In genomic region chr12:46268617-46269428, GRCh38 we compare ENCODE assay signal across 8 cellular contexts. TPM values are rescaled to one million over a fixed set of nuclear protein-coding genes. Genes with fewer than 3 reads are reported as not detected.
A peak's percentile ranks its signal among the peaks of the same experiment; 100 is the strongest.
DNase-seq lines count a peak whose midpoint lies in the region; ATAC-seq, FAIRE-seq and TF ChIP-seq lines count a peak whose summit lies in the region.

SLC38A1 (minus strand) TSS chr12:46269043; CDS start chr12:46239800, 29,243 bp downstream.

- H3K9me3 ChIP-seq in WERI-Rb-1 (ENCODE audit: severe bottlenecking), result no peaks in the 10 kb centered on the region
- no peaks in the 10 kb centered on the region for H3K9me3 ChIP-seq in keratinocyte (ENCODE audit: control insufficient read depth, low read depth, low read length)

- H3K79me2 ChIP-seq in keratinocyte (ENCODE audit: control insufficient read depth, insufficient read depth, low read length), result peaks cover 46% of the 10 kb centered on the region

- peaks cover 10% of the 10 kb centered on the region for H4K20me1 ChIP-seq in keratinocyte (ENCODE audit: control insufficient read depth, extremely low read depth, insufficient read depth, low read length)

- no peak for TF ChIP-seq CTCF in WERI-Rb-1 (IDR thresholded peaks at IDR 0.05; ENCODE audit: low read depth, low read length)
- no peak for TF ChIP-seq CTCF in bronchial epithelial cell (IDR thresholded peaks at IDR 0.05; ENCODE audit: insufficient read depth, low read length, severe bottlenecking)
- TF ChIP-seq CTCF in keratinocyte (optimal IDR thresholded peaks at IDR 0.05 in 1 of 3, IDR thresholded peaks at IDR 0.05 in 1 of 3, conservative IDR thresholded peaks at IDR 0.05 in 1 of 3; ENCODE audit: extremely low read depth in 1 of 3, insufficient read depth in 2 of 3, low read length in 3 of 3), result peak in 1 of 3 experiments; percentile 23

- FAIRE-seq in bronchial epithelial cell (lab: Jason Lieb, UNC) (no peak), keratinocyte (lab: Jason Lieb, UNC) (no peak)

- H3K27ac ChIP-seq in WERI-Rb-1 (peak within 1 kb of the TSS; percentile 86), keratinocyte (ENCODE audit: control insufficient read depth, insufficient read depth, low read length) (peak within 1 kb of the TSS; percentile 97)

- dilution Hi-C loops in keratinocyte (cut with MboI; ENCODE audit: extremely low pct_ligation_motif_present, low sequenced_read_pairs), result no loop called here

- peaks cover 36% of the 10 kb centered on the region for H3K4me1 ChIP-seq in keratinocyte (ENCODE audit: control insufficient read depth, extremely low read depth, insufficient read depth, low read length)

- DNase-seq in NCI-H82 (lab: John Stamatoyannopoulos, UW) (peak; percentile 91), NCI-H82 treated with DMSO at 0.1 percent for 48 hours (lab: John Stamatoyannopoulos, UW; ENCODE audit: unreplicated experiment) (no peak), NCI-H2029 treated with DMSO at 0.1 percent for 48 hours (lab: John Stamatoyannopoulos, UW) (peak; percentile 70), WERI-Rb-1 (peak; percentile 89), bronchial epithelial cell (ENCODE audit: low read depth) (peak; percentile 73), keratinocyte (ENCODE audit: low read depth, low spot score) (no peak)
- peak; percentile 71 for DNase-seq in stimulated activated CD4-positive, alpha-beta T cell treated with anti-CD3 and anti-CD28 coated beads, Interleukin-15, amount 100 ng/mL, for 1 hour (ENCODE audit: low read depth in 1 of 2, low spot score in 1 of 2)

- peak within 1 kb of the TSS; percentile 83 for H3K4me2 ChIP-seq in keratinocyte (ENCODE audit: control insufficient read depth, extremely low read depth, insufficient read depth, low read depth, low read length)

- peak within 1 kb of the TSS; percentile 48 for H2AFZ ChIP-seq in keratinocyte (ENCODE audit: control insufficient read depth, low read length)

- peak within 1 kb of the TSS; percentile 89 for H3K4me3 ChIP-seq in WERI-Rb-1 (ENCODE audit: low read depth, low read length)
- H3K4me3 ChIP-seq in bronchial epithelial cell (ENCODE audit: low read depth, low read length), result peak within 1 kb of the TSS; percentile 75
- H3K4me3 ChIP-seq in keratinocyte (ENCODE audit: control insufficient read depth in 2 of 3, extremely low read depth in 1 of 3, insufficient read depth in 2 of 3, low read depth in 1 of 3, low read length in 3 of 3), result peak within 1 kb of the TSS; percentile 78 to 88 (median 86)

- H3K27me3 ChIP-seq in WERI-Rb-1 (ENCODE audit: insufficient read depth, low read depth, severe bottlenecking) (no peaks in the 10 kb centered on the region), bronchial epithelial cell (ENCODE audit: control insufficient read depth, insufficient read depth, low read length) (no peaks in the 10 kb centered on the region), keratinocyte (ENCODE audit: control insufficient read depth, extremely low read depth, insufficient read depth, low read length) (no peaks in the 10 kb centered on the region)

- H3K9me1 ChIP-seq in keratinocyte (ENCODE audit: control insufficient read depth, extremely low read depth, insufficient read depth, low read length), result peaks cover 2% of the 10 kb centered on the region

- H3K36me3 ChIP-seq in WERI-Rb-1, result peaks cover 6% of the 10 kb centered on the region
- no peaks in the 10 kb centered on the region for H3K36me3 ChIP-seq in bronchial epithelial cell (ENCODE audit: control insufficient read depth, insufficient read depth, low read length)
- H3K36me3 ChIP-seq in keratinocyte (ENCODE audit: control insufficient read depth in 2 of 2, extremely low read depth in 1 of 2, insufficient read depth in 2 of 2, low read length in 2 of 2), result peaks cover 0 to 4% of the 10 kb centered on the region in 2 experiments

- peak within 1 kb of the TSS; percentile 91 for H3K9ac ChIP-seq in keratinocyte (ENCODE audit: control insufficient read depth, extremely low read depth, insufficient read depth, low read length)

- peak; percentile 69 for ATAC-seq in HG02981 (IDR thresholded peaks at IDR 0.05; ENCODE audit: unreplicated experiment)

RNA-seq across cellular contexts. Expression of gene SLC38A1, which starts in this region (rescaled TPM):
- 188 and 263 TPM in 2 replicates for total RNA-seq in bronchial epithelial cell
- 96.7 to 134 TPM (median 112 TPM) in 3 replicates for polyA plus RNA-seq in keratinocyte
- 22.8 TPM for polyA plus RNA-seq in keratinocyte (2011; ENCODE audit: low read depth)
- polyA plus RNA-seq in keratinocyte (2011; cell fraction: cytosol; rRNA removed), result 44.0 and 85.3 TPM in 2 replicates
- polyA plus RNA-seq in keratinocyte (2011; cell fraction: nucleus; rRNA removed), result 125 and 159 TPM in 2 replicates
- 67.3 and 98.6 TPM in 2 replicates for polyA plus RNA-seq in keratinocyte (2012; ENCODE audit: low replicate concordance)
- polyA minus RNA-seq in keratinocyte, result 93.3 to 351 TPM (median 247 TPM) in 3 replicates
- 150 TPM for polyA minus RNA-seq in keratinocyte (2011; cell fraction: cytosol; rRNA and poly(A)+ RNA removed)
- polyA minus RNA-seq in keratinocyte (2011; cell fraction: nucleus; rRNA and poly(A)+ RNA removed), result 272 and 442 TPM in 2 replicates

Comparison
In these comparisons a context has a peak if more than half of its experiments do, and no peak if none do; other contexts are left out.
1. DNase-seq: peak in NCI-H82 (single experiment), NCI-H2029 treated with DMSO at 0.1 percent for 48 hours (single experiment), WERI-Rb-1 (single experiment), bronchial epithelial cell (single experiment) and stimulated activated CD4-positive, alpha-beta T cell treated with anti-CD3 and anti-CD28 coated beads, Interleukin-15, amount 100 ng/mL, for 1 hour (2 of 2); none in NCI-H82 treated with DMSO at 0.1 percent for 48 hours (single experiment) and keratinocyte (single experiment).
2. Peak in every context shown above with its lines, with median percentiles within 50 percentile points of each other: H3K4me3 ChIP-seq.